ENCODE assay signal across 11 cellular contexts in genomic region chr6:52389264-52389625, GRCh38. TPM values are rescaled to one million over a fixed set of nuclear protein-coding genes. Genes with fewer than 3 reads are reported as not detected.
DNase-seq lines count a peak whose midpoint lies in the region; ATAC-seq, FAIRE-seq and TF ChIP-seq lines count a peak whose summit lies in the region.
"Had no signal": no experiment of that assay in that cellular context is flagged by ENCODE, and none has a peak within 500 bp of the region (broad histone marks: within the 10 kb centered on the region; RNA-seq: fewer than 3 reads in every experiment).

No MANE protein-coding gene starts in this region.

- H3K36me3 ChIP-seq in right lobe of liver, result no peaks in the 10 kb centered on the region
- H3K36me3 ChIP-seq in ovary, result no peaks in the 10 kb centered on the region
- H3K36me3 ChIP-seq: heart left ventricle had no signal

- intact Hi-C loops in right lobe of liver (cut with DNase I) (no loop called here), posterior cingulate gyrus (cut with DNase I) (no loop called here), head of caudate nucleus (cut with DNase I) (no loop called here), ovary (cut with DNase I) (no loop called here)

- H3K4me3 Mint-ChIP-seq in HFFc6, result peak overlapping the region; percentile 52; the same call in 1 of the 2 replicates

- FAIRE-seq in A549 (lab: Jason Lieb, UNC) (no peak), urothelium cell line (lab: Jason Lieb, UNC) (no peak)

- TF ChIP-seq POLR2A in A549 (IDR thresholded peaks at IDR 0.05; ENCODE audit: low read length) (no peak), right lobe of liver (IDR thresholded peaks at IDR 0.05) (no peak), ovary (IDR thresholded peaks at IDR 0.05) (no peak)

- 85% methylated on average over 1 of the region's 1 CpG for WGBS in A549 (ENCODE audit: missing lambda C conversion rate)
- WGBS in right lobe of liver (ENCODE audit: insufficient coverage, low coverage, low lambda C conversion rate, missing lambda C conversion rate), result 46% methylated on average over 1 of the region's 1 CpG
- 85 to 90% (median 89%) methylated on average over 1 of the region's 1 CpG for WGBS in ovary, 3 donors

- H3K4me1 Mint-ChIP-seq in HFFc6 (ENCODE audit: low read depth), result peaks cover 53% of the 10 kb centered on the region

- peak overlapping the region; percentile 83 for H3K27ac Mint-ChIP-seq in HFFc6
- peak overlapping the region; percentile 87 to 98 for H3K27ac Mint-ChIP-seq in activated naive CD4-positive, alpha-beta T cell treated with anti-CD3 and anti-CD28 coated beads, Interleukin-2, amount 50 U/mL, for 72 hours

- TF ChIP-seq CTCF in A549 (IDR thresholded peaks at IDR 0.05), result no peak
- TF ChIP-seq CTCF in HFFc6 (IDR thresholded peaks at IDR 0.05), result no peak
- TF ChIP-seq CTCF in right lobe of liver (IDR thresholded peaks at IDR 0.05), result peak in 1 of 4 donors; percentile 24
- no peak for TF ChIP-seq CTCF in ovary (IDR thresholded peaks at IDR 0.05)

- CTCF ChIA-PET in A549 (lab: Yijun Ruan, JAX), result interaction anchor here (1.5 to 2.4 kb wide), 2 partner anchors 11 to 17 kb away, joined by 4 to 12 read pairs; no protein-coding TSS in a partner anchor

- H3K27me3 ChIP-seq in right lobe of liver, result no peaks in the 10 kb centered on the region
- H3K27me3 ChIP-seq in ovary, result no peaks in the 10 kb centered on the region
- H3K27me3 ChIP-seq: heart left ventricle had no signal

- TF ChIP-seq RAD21 in A549 (conservative IDR thresholded peaks at IDR 0.05 in 1 of 2, IDR thresholded peaks at IDR 0.05 in 1 of 2), result no peak

- 0 out of 2 replicates have a peak, but pooled peaks cover 5% of the 10 kb centered on the region for H3K27me3 Mint-ChIP-seq in HFFc6 (ENCODE audit: insufficient read depth)

- POLR2A ChIA-PET in A549 (lab: Yijun Ruan, JAX), result no interaction called here

- peak overlapping the region; percentile 65; the same call in 2 of the 3 replicates for H3K4me2 ChIP-seq in A549

- ATAC-seq in A549, result peak in 1 of 2 experiments; percentile 30; a peak in 2 of 6 replicates
- peak in 1 of 2 donors; percentile 50 for ATAC-seq in activated naive CD4-positive, alpha-beta T cell treated with anti-CD3 and anti-CD28 coated beads, Interleukin-2, amount 50 U/mL, for 72 hours
- peak; percentile 32 to 67 (median 47) for ATAC-seq in right lobe of liver

- H3K27ac ChIP-seq in A549, result no peak overlapping the region; a peak in 1 of 6 replicates
- peak overlapping the region in 2 of 3 donors; percentile 72 to 73 for H3K27ac ChIP-seq in right lobe of liver
- H3K27ac ChIP-seq in ovary, result no peak overlapping the region

- H3K36me3 Mint-ChIP-seq in HFFc6 (ENCODE audit: low read depth), result peaks cover 5% of the 10 kb centered on the region; the same call in 1 of the 2 replicates
- peaks cover 11 to 23% of the 10 kb centered on the region in 2 donors for H3K36me3 Mint-ChIP-seq in activated naive CD4-positive, alpha-beta T cell treated with anti-CD3 and anti-CD28 coated beads, Interleukin-2, amount 50 U/mL, for 72 hours

- no peak for TF ChIP-seq EP300 in A549 (IDR thresholded peaks at IDR 0.05)
- no peak for TF ChIP-seq EP300 in ovary (IDR thresholded peaks at IDR 0.05)

- no peaks in the 10 kb centered on the region for H3K9me3 Mint-ChIP-seq in HFFc6
- H3K9me3 Mint-ChIP-seq in activated naive CD4-positive, alpha-beta T cell treated with anti-CD3 and anti-CD28 coated beads, Interleukin-2, amount 50 U/mL, for 72 hours, result peaks cover 6 to 7% of the 10 kb centered on the region in 2 donors

- no peak overlapping the region for H3K4me3 ChIP-seq in A549
- no peak overlapping the region for H3K4me3 ChIP-seq in right lobe of liver
- no peak overlapping the region for H3K4me3 ChIP-seq in ovary

- H3K4me1 ChIP-seq in A549, result peaks cover 15% of the 10 kb centered on the region; the same call in 2 of the 3 replicates
- H3K4me1 ChIP-seq in right lobe of liver, result peaks cover 0 to 16% (median 7%) of the 10 kb centered on the region in 4 donors
- H3K4me1 ChIP-seq in ovary (ENCODE audit: insufficient read depth), result no peaks in the 10 kb centered on the region

- H3K9me3 ChIP-seq in A549 (no peaks in the 10 kb centered on the region), right lobe of liver (no peaks in the 10 kb centered on the region), ovary (no peaks in the 10 kb centered on the region)
- H3K9me3 ChIP-seq: heart left ventricle had no signal

- DNase-seq in A549 (ENCODE audit: low read depth in 1 of 2, low spot score in 1 of 2) (no peak), HFFc6 (no peak), right lobe of liver (no peak), urothelium cell line (ENCODE audit: low spot score) (no peak), posterior cingulate gyrus (no peak), head of caudate nucleus (no peak), ovary (no peak)
- DNase-seq in activated naive CD4-positive, alpha-beta T cell treated with anti-CD3 and anti-CD28 coated beads, Interleukin-2, amount 50 U/mL, for 72 hours (ENCODE audit: low spot score in 2 of 2), result no peak
- DNase-seq: DMS 273 treated with DMSO at 0.1 percent for 48 hours, SIG-M5 had no signal

TF ChIP-seq in A549, 52 proteins besides CTCF, POLR2A, EP300 and RAD21:
- no peak for TF ChIP-seq ZNF302 (CRISPR knock-in tag; IDR thresholded peaks at IDR 0.05)
- no peak for TF ChIP-seq ELK1 (IDR thresholded peaks at IDR 0.05; ENCODE audit: low read depth, low read length)
- no peak for TF ChIP-seq E2F6 (IDR thresholded peaks at IDR 0.05; ENCODE audit: borderline replicate concordance, low read depth)
- no peak for TF ChIP-seq RARB (CRISPR knock-in tag; IDR thresholded peaks at IDR 0.05)
- no peak for TF ChIP-seq SREBF2 (IDR thresholded peaks at IDR 0.05)
- no peak for TF ChIP-seq CHD4 (IDR thresholded peaks at IDR 0.05; ENCODE audit: borderline replicate concordance)
- TF ChIP-seq MAX (IDR thresholded peaks at IDR 0.05), result no peak
- no peak for TF ChIP-seq USF2 (IDR thresholded peaks at IDR 0.05)
- no peak for TF ChIP-seq NFE2L2 (conservative IDR thresholded peaks at IDR 0.05; ENCODE audit: low read length)
- no peak for TF ChIP-seq EHMT2 (IDR thresholded peaks at IDR 0.05; ENCODE audit: low read depth)
- TF ChIP-seq CBX8 (IDR thresholded peaks at IDR 0.05), result no peak
- TF ChIP-seq CEBPB (IDR thresholded peaks at IDR 0.05), result no peak
- no peak for TF ChIP-seq RFX5 (IDR thresholded peaks at IDR 0.05)
TF ChIP-seq in A549: peak in this region for 0.

RNA-seq across cellular contexts. Expression of gene PAQR8, which starts 27.3 kb away (rescaled TPM):
- polyA plus RNA-seq in A549 (2011; rRNA removed) (1.2 and 1.3 TPM in 2 replicates), A549 (2017; fragmentation: RNase III; extraction: RNeasy Plus Mini Kit Qiagen cat#74134 plus additional on column Dnase treatment) (0.50 to 0.84 TPM (median 0.80 TPM) in 3 replicates), ovary (10 to 100 TPM; 15.2 to 24.1 TPM)
- polyA plus RNA-seq in A549 (2012; cell fraction: cytosol; rRNA removed), result 0.24 and 0.35 TPM in 2 replicates
- 0.27 and 0.36 TPM in 2 replicates for polyA plus RNA-seq in A549 (2012; cell fraction: nucleus; rRNA removed)
- polyA minus RNA-seq in A549 (2011; rRNA and poly(A)+ RNA removed), result 0.99 and 1.6 TPM in 2 replicates
- total RNA-seq in HFFc6 (2021; fragmentation: NEBNext Ultra II Directional; extraction: Animal tissue kit (Norgen Biotek cat#: 25700)), result 1 to 10 TPM; 2.8 to 3.8 (median 3.1) TPM
- total RNA-seq in activated naive CD4-positive, alpha-beta T cell treated with anti-CD3 and anti-CD28 coated beads, Interleukin-2, amount 50 U/mL, for 72 hours, result 10 to 100 TPM in 1 of 2 donors, 1 to 10 TPM in 1; 8.0 to 11.4 TPM
- total RNA-seq in right lobe of liver (1 to 10 TPM in 3 of 6 experiments, under 1 TPM in 3; 0.29 to 1.5 (median 0.77) TPM), ovary (10 to 100 TPM; 13.2 to 33.6 (median 24.0) TPM)

RNA-seq across cellular contexts. Expression of gene EFHC1, which starts 30.9 kb away (rescaled TPM):
- polyA plus RNA-seq in A549 (2011; rRNA removed), result 43.5 and 46.7 TPM in 2 replicates
- 7.7 and 9.7 TPM in 2 replicates for polyA plus RNA-seq in A549 (2012; cell fraction: cytosol; rRNA removed)
- 51.9 and 66.6 TPM in 2 replicates for polyA plus RNA-seq in A549 (2012; cell fraction: nucleus; rRNA removed)
- polyA plus RNA-seq in A549 (2017; fragmentation: RNase III; extraction: RNeasy Plus Mini Kit Qiagen cat#74134 plus additional on column Dnase treatment), result 14.0 to 16.5 TPM (median 15.2 TPM) in 3 replicates
- polyA minus RNA-seq in A549 (2011; rRNA and poly(A)+ RNA removed), result 17.2 and 29.8 TPM in 2 replicates
- total RNA-seq in HFFc6 (2021; fragmentation: NEBNext Ultra II Directional; extraction: Animal tissue kit (Norgen Biotek cat#: 25700)), result 10 to 100 TPM in 5 of 6 experiments, 1 to 10 TPM in 1; 10.0 to 17.3 (median 13.8) TPM
- total RNA-seq in activated naive CD4-positive, alpha-beta T cell treated with anti-CD3 and anti-CD28 coated beads, Interleukin-2, amount 50 U/mL, for 72 hours, result 1 to 10 TPM; 4.4 to 6.4 TPM
- 10 to 100 TPM in 1 of 6 experiments, 1 to 10 TPM in 5; 3.6 to 10.4 (median 6.0) TPM for total RNA-seq in right lobe of liver
- 10 to 100 TPM; 17.6 to 59.5 (median 23.5) TPM for total RNA-seq in ovary
- 10 to 100 TPM; 12.1 to 27.1 TPM for polyA plus RNA-seq in ovary

Comparison
In these comparisons a context has a peak if more than half of its experiments do, and no peak if none do; other contexts are left out.
1. H3K27ac ChIP-seq: peak in right lobe of liver (2 of 3); none in A549 (0 of 2) and ovary (0 of 2).